ENCODE assay signal across 15 cellular contexts in genomic region chr2:226466589-226466988, GRCh38.
"Had no signal": no experiment of that assay in that cellular context is flagged by ENCODE, and none has a peak within 500 bp of the region (broad histone marks: within the 10 kb centered on the region; RNA-seq: fewer than 3 reads in every experiment).

No MANE protein-coding gene starts in this region.

- H3K4me3 ChIP-seq: ascending aorta, coronary artery, right atrium auricular region, skin epidermis, uterus had no signal

- H3K27ac Mint-ChIP-seq: activated CD4-positive, alpha-beta T cell treated with anti-CD3 and anti-CD28 coated beads for 36 hours; activated CD8-positive, alpha-beta T cell treated with anti-CD3 and anti-CD28 coated beads for 36 hours; activated naive CD8-positive, alpha-beta T cell treated with anti-CD3 and anti-CD28 coated beads, Interleukin-2, amount 50 U/mL, for 24 hours had no signal

- H3K4me3 Mint-ChIP-seq: activated CD4-positive, alpha-beta T cell treated with anti-CD3 and anti-CD28 coated beads for 36 hours; activated CD8-positive, alpha-beta T cell treated with anti-CD3 and anti-CD28 coated beads for 36 hours; activated naive CD8-positive, alpha-beta T cell treated with anti-CD3 and anti-CD28 coated beads, Interleukin-2, amount 50 U/mL, for 24 hours had no signal

- H3K9me3 Mint-ChIP-seq: activated naive CD8-positive, alpha-beta T cell treated with anti-CD3 and anti-CD28 coated beads, Interleukin-2, amount 50 U/mL, for 24 hours had no signal

- ATAC-seq: activated CD4-positive, alpha-beta T cell treated with anti-CD3 and anti-CD28 coated beads for 36 hours; activated CD8-positive, alpha-beta T cell treated with anti-CD3 and anti-CD28 coated beads for 36 hours; activated naive CD8-positive, alpha-beta T cell treated with anti-CD3 and anti-CD28 coated beads, Interleukin-2, amount 50 U/mL, for 24 hours; left colon had no signal

- H3K4me1 ChIP-seq: ascending aorta, right atrium auricular region, uterus had no signal

- H3K9me3 ChIP-seq: ascending aorta, right atrium auricular region, uterus had no signal

- H3K36me3 ChIP-seq: ascending aorta, right atrium auricular region, uterus had no signal

- H3K27me3 Mint-ChIP-seq: activated CD4-positive, alpha-beta T cell treated with anti-CD3 and anti-CD28 coated beads for 36 hours had no signal

- H3K4me1 Mint-ChIP-seq: activated CD4-positive, alpha-beta T cell treated with anti-CD3 and anti-CD28 coated beads for 36 hours; activated naive CD8-positive, alpha-beta T cell treated with anti-CD3 and anti-CD28 coated beads, Interleukin-2, amount 50 U/mL, for 24 hours had no signal

- DNase-seq: activated CD4-positive, alpha-beta T cell treated with anti-CD3 and anti-CD28 coated beads for 36 hours; activated CD8-positive, alpha-beta T cell treated with anti-CD3 and anti-CD28 coated beads for 36 hours; activated naive CD4-positive, alpha-beta T cell treated with Interleukin-2 at 50 U/mL for 16 hours; activated naive CD8-positive, alpha-beta T cell treated with anti-CD3 and anti-CD28 coated beads, Interleukin-2, amount 50 U/mL, for 24 hours; effector CD4-positive, alpha-beta T cell; hypothalamus; left colon; posterior cingulate gyrus; T-helper 1 cell; uterus had no signal

- H3K27me3 ChIP-seq: ascending aorta, right atrium auricular region, uterus had no signal

- H3K27ac ChIP-seq: ascending aorta, coronary artery, right atrium auricular region, VCaP had no signal
